10 cellular contexts compared by ENCODE assay signal in the genomic region with DNA sequence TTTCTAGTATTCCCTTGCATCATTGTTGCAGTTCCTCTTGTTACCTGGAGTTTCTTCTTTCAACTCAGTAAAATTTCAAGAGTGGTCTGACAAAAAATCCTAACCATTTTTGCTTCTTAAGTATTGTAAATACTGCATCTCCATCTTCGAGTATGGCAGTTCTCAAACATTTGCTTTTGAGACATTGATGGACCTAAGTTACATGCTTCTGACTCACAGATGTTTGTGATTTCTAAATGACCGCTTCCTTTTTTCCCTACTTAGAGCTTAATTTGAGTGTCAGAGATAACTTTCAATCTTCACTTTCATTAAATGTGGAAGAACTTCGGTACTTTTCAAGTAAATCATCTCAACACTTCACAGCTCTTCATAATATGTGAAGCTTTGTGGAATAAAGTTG. TPM values are rescaled to one million over a fixed set of nuclear protein-coding genes. Genes with fewer than 3 reads are reported as not detected.
DNase-seq lines count a peak whose midpoint lies in the region; FAIRE-seq and TF ChIP-seq lines count a peak whose summit lies in the region.
"Had no signal": no experiment of that assay in that cellular context is flagged by ENCODE, and none has a peak within 500 bp of the region (broad histone marks: within the 10 kb centered on the region; RNA-seq: fewer than 3 reads in every experiment).

No MANE protein-coding gene starts in this region.

- H3K27ac ChIP-seq in breast epithelium (no peak overlapping the region), OCI-LY1 (ENCODE audit: low read depth, low read length, poor library complexity, severe bottlenecking) (peak overlapping the region; percentile 9), small intestine (ENCODE audit: low read depth in 1 of 2, low read length in 1 of 2) (no peak overlapping the region)

- H2AFZ ChIP-seq in OCI-LY1 (ENCODE audit: low read length), result no peak overlapping the region

- POLR2A ChIA-PET in MCF 10A (lab: Yijun Ruan, JAX), result interaction anchor here (0.8 to 1.6 kb wide), 4 partner anchors 11 to 26 kb away, joined by 3 to 9 read pairs (median 3); no protein-coding TSS in a partner anchor

- H4K20me1 ChIP-seq in OCI-LY1 (ENCODE audit: insufficient read depth, low read length), result no peaks in the 10 kb centered on the region

- FAIRE-seq in small intestine (lab: Jason Lieb, UNC) (no peak), frontal cortex (lab: Jason Lieb, UNC) (no peak), RCC 7860 (lab: Jason Lieb, UNC) (no peak)

- no peaks in the 10 kb centered on the region for H3K9me2 ChIP-seq in OCI-LY1 (ENCODE audit: low read depth, low read length)

- 45 to 72% (median 59%) methylated on average over 3 of the region's 3 CpGs for WGBS in small intestine, 3 donors

- H3K27me3 Mint-ChIP-seq in MCF 10A (ENCODE audit: insufficient read depth, unreplicated experiment), result no peaks in the 10 kb centered on the region
- no peaks in the 10 kb centered on the region for H3K27me3 Mint-ChIP-seq in chondrocyte (ENCODE audit: low read depth)
- no peaks in the 10 kb centered on the region for H3K27me3 Mint-ChIP-seq in type B pancreatic cell

- peak overlapping the region; percentile 74 for H3K4me2 ChIP-seq in OCI-LY1 (ENCODE audit: low read length)

- peak overlapping the region; percentile 7; the same call in 1 of the 2 replicates for H3K9ac ChIP-seq in OCI-LY1 (ENCODE audit: low read length)

- no peak for TF ChIP-seq POLR2A in breast epithelium (IDR thresholded peaks at IDR 0.05)

- H3K4me1 Mint-ChIP-seq in MCF 10A (ENCODE audit: insufficient read depth, unreplicated experiment), result peaks cover 29% of the 10 kb centered on the region
- peaks cover 52% of the 10 kb centered on the region for H3K4me1 Mint-ChIP-seq in chondrocyte (ENCODE audit: low read depth)
- peaks cover 33% of the 10 kb centered on the region for H3K4me1 Mint-ChIP-seq in type B pancreatic cell (ENCODE audit: unreplicated experiment)

- CTCF ChIA-PET in MCF 10A (lab: Yijun Ruan, JAX), result interaction anchor here (0.7 kb wide), 1 partner anchor 531 kb away, joined by 3 read pairs; no protein-coding TSS in a partner anchor

- peak overlapping the region; percentile 44 for H3K4me3 Mint-ChIP-seq in MCF 10A (ENCODE audit: unreplicated experiment)
- H3K4me3 Mint-ChIP-seq in chondrocyte (ENCODE audit: unreplicated experiment), result no peak overlapping the region
- peak overlapping the region; percentile 1 for H3K4me3 Mint-ChIP-seq in type B pancreatic cell

- no peak for TF ChIP-seq CTCF in MCF 10A (IDR thresholded peaks at IDR 0.05; ENCODE audit: unreplicated experiment)
- TF ChIP-seq CTCF in breast epithelium (IDR thresholded peaks at IDR 0.05), result no peak
- no peak for TF ChIP-seq CTCF in OCI-LY1 (IDR thresholded peaks at IDR 0.05; ENCODE audit: low read length)
- no peak for TF ChIP-seq CTCF in chondrocyte (IDR thresholded peaks at IDR 0.05)
- TF ChIP-seq CTCF in type B pancreatic cell (conservative IDR thresholded peaks at IDR 0.05), result no peak

- H3K36me3 ChIP-seq in breast epithelium, result no peaks in the 10 kb centered on the region
- H3K36me3 ChIP-seq in OCI-LY1 (ENCODE audit: insufficient read depth, low read length), result peaks cover 37% of the 10 kb centered on the region
- H3K36me3 ChIP-seq in small intestine (ENCODE audit: control insufficient read depth in 2 of 2, insufficient read depth in 2 of 2, low read length in 2 of 2), result no peaks in the 10 kb centered on the region

- H3K9me3 Mint-ChIP-seq in MCF 10A (ENCODE audit: unreplicated experiment) (no peaks in the 10 kb centered on the region), chondrocyte (ENCODE audit: low read depth) (no peaks in the 10 kb centered on the region), type B pancreatic cell (no peaks in the 10 kb centered on the region)

- H3K4me1 ChIP-seq in breast epithelium, result no peaks in the 10 kb centered on the region
- peaks cover 54% of the 10 kb centered on the region for H3K4me1 ChIP-seq in OCI-LY1 (ENCODE audit: insufficient read depth, low read length, severe bottlenecking)
- peaks cover 4 to 16% of the 10 kb centered on the region in 2 donors for H3K4me1 ChIP-seq in small intestine (ENCODE audit: control insufficient read depth in 2 of 2, insufficient read depth in 1 of 2, low read depth in 1 of 2, low read length in 1 of 2)

- peaks cover 5% of the 10 kb centered on the region for H3K36me3 Mint-ChIP-seq in MCF 10A (ENCODE audit: insufficient read depth, unreplicated experiment)
- H3K36me3 Mint-ChIP-seq in chondrocyte (ENCODE audit: low read depth), result peaks cover 5% of the 10 kb centered on the region
- peaks cover 16% of the 10 kb centered on the region for H3K36me3 Mint-ChIP-seq in type B pancreatic cell

- DNase-seq in MCF 10A (ENCODE audit: unreplicated experiment), result no peak
- no peak for DNase-seq in breast epithelium (ENCODE audit: low spot score in 2 of 2)
- DNase-seq in chondrocyte (ENCODE audit: low spot score), result no peak
- no peak for DNase-seq in type B pancreatic cell (ENCODE audit: extremely low spot score, unreplicated experiment)
- no peak for DNase-seq in small intestine
- DNase-seq in frontal cortex (ENCODE audit: low spot score in 2 of 2), result no peak
- DNase-seq in RCC 7860 (ENCODE audit: low spot score), result no peak
- DNase-seq: activated effector memory CD4-positive, alpha-beta T cell treated with anti-CD3 and anti-CD28 coated beads, Interleukin-2, amount 50 U/mL, for 16 hours; SHP77 treated with DMSO at 0.1 percent for 48 hours had no signal

- no TSS peak for BruUV-seq in MCF 10A (replicated peaks; lab: Mats Ljungman, UMichigan)

- peaks cover 89% of the 10 kb centered on the region for H3K79me2 ChIP-seq in OCI-LY1 (ENCODE audit: insufficient read depth, low read length)

- H3K27me3 ChIP-seq in breast epithelium (no peaks in the 10 kb centered on the region), OCI-LY1 (ENCODE audit: insufficient read depth, low read length) (no peaks in the 10 kb centered on the region), small intestine (ENCODE audit: control insufficient read depth in 2 of 2, insufficient read depth in 2 of 2, low read length in 2 of 2) (no peaks in the 10 kb centered on the region)

- intact Hi-C loops in MCF 10A (cut with micrococcal nuclease) (no loop called here), breast epithelium (cut with DNase I; ENCODE audit: low total_unique reads) (no loop called here)

- H3K4me3 ChIP-seq in breast epithelium, result no peak overlapping the region
- peak overlapping the region; percentile 50 for H3K4me3 ChIP-seq in OCI-LY1 (ENCODE audit: low read depth, low read length, poor library complexity, severe bottlenecking)
- no peak overlapping the region for H3K4me3 ChIP-seq in small intestine (ENCODE audit: low read depth in 1 of 2, low read length in 2 of 2)

- H3K27ac Mint-ChIP-seq in MCF 10A (ENCODE audit: low read depth, unreplicated experiment) (peak overlapping the region; percentile 8), chondrocyte (ENCODE audit: unreplicated experiment) (peak overlapping the region; percentile 0), type B pancreatic cell (no peak overlapping the region)

- H3K9me3 ChIP-seq in breast epithelium (no peaks in the 10 kb centered on the region), OCI-LY1 (ENCODE audit: low read length) (no peaks in the 10 kb centered on the region), small intestine (ENCODE audit: control insufficient read depth, low read depth) (no peaks in the 10 kb centered on the region)

- H3F3A ChIP-seq in OCI-LY1 (ENCODE audit: insufficient read depth, low read length), result no peaks in the 10 kb centered on the region

RNA-seq across cellular contexts. Expression of a gene that starts 4.2 kb away (rescaled TPM):
- total RNA-seq in MCF 10A (2022) (54.6 and 58.3 TPM in 2 replicates), breast epithelium (10 to 100 TPM; 61.0 to 95.6 (median 62.6) TPM), chondrocyte (43.5 to 46.6 TPM (median 45.2 TPM) in 3 replicates), type B pancreatic cell (ENCODE audit: low replicate concordance) (42.3 and 61.0 TPM in 2 replicates), frontal cortex (55.4 TPM)
- polyA plus RNA-seq in small intestine, result 10 to 100 TPM; 12.5 to 13.3 (median 13.0) TPM
